ENCODE assay signal across 8 cellular contexts in genomic region chr18:46028536-46028891, GRCh38.
DNase-seq lines count a peak whose midpoint lies in the region; ATAC-seq and TF ChIP-seq lines count a peak whose summit lies in the region.

No MANE protein-coding gene starts in this region.

- ATAC-seq in HG03571 (IDR thresholded peaks at IDR 0.05; ENCODE audit: unreplicated experiment): no peak
- ATAC-seq in GM18868 (IDR thresholded peaks at IDR 0.05; ENCODE audit: unreplicated experiment): no peak

- DNase-seq in GM12865 (ENCODE audit: low read depth) (no peak), foreskin fibroblast (no peak), retinal pigment epithelial cell (ENCODE audit: low read depth) (no peak), GM13976 (ENCODE audit: low spot score) (no peak)
- DNase-seq in stimulated activated CD4-positive, alpha-beta T cell treated with anti-CD3 and anti-CD28 coated beads, Interleukin-2, amount 100 ng/mL, for 48 hours: no peak

- TF ChIP-seq CTCF in GM12865 (IDR thresholded peaks at IDR 0.05; ENCODE audit: insufficient read depth, low read depth, low read length, missing control alignments) (no peak), VCaP (conservative IDR thresholded peaks at IDR 0.05) (no peak), foreskin fibroblast (IDR thresholded peaks at IDR 0.05; ENCODE audit: low read depth, low read length) (no peak), retinal pigment epithelial cell (conservative IDR thresholded peaks at IDR 0.05; ENCODE audit: low read depth, low read length) (no peak), GM13976 (IDR thresholded peaks at IDR 0.05; ENCODE audit: borderline replicate concordance, control extremely low read depth, extremely low read depth, insufficient read depth, missing control alignments) (no peak)

- peak overlapping the region; percentile 69 for H3K4me3 ChIP-seq in GM12865 (ENCODE audit: low read depth, low read length)
- H3K4me3 ChIP-seq in foreskin fibroblast (ENCODE audit: low read depth in 1 of 2, low read length in 2 of 2): peak overlapping the region; percentile 52 to 62
- H3K4me3 ChIP-seq in retinal pigment epithelial cell (ENCODE audit: low read length): peak overlapping the region; percentile 52

- peak overlapping the region; percentile 47; the same call in 1 of the 2 replicates for H3K27ac ChIP-seq in VCaP

- in situ Hi-C loops in GM13976 (cut with MboI; ENCODE audit: low sequenced_read_pairs, unreplicated experiment): no loop called here
